Comparison of ENCODE assay signal across 1 cellular context in genomic region chr1:94714152-94714551, GRCh38.
TF ChIP-seq lines count a peak whose summit lies in the region.

No MANE protein-coding gene starts in this region.

TF ChIP-seq in WTC11, 78 proteins besides CTCF, POLR2A, EP300 and RAD21 (continued from another document):
- TF ChIP-seq PREB (CRISPR knock-in tag; IDR thresholded peaks at IDR 0.05; ENCODE audit: borderline replicate concordance) (no peak), ZNF671 (CRISPR knock-in tag; IDR thresholded peaks at IDR 0.05) (no peak), CREB1 (CRISPR knock-in tag; IDR thresholded peaks at IDR 0.05) (no peak), ARID4B (CRISPR knock-in tag; IDR thresholded peaks at IDR 0.05; ENCODE audit: borderline replicate concordance) (no peak), ZSCAN18 (CRISPR knock-in tag; IDR thresholded peaks at IDR 0.05) (no peak), PRRX2 (CRISPR knock-in tag; IDR thresholded peaks at IDR 0.05) (no peak)
TF ChIP-seq in WTC11: peak in this region for 0.
